In the genomic region with DNA sequence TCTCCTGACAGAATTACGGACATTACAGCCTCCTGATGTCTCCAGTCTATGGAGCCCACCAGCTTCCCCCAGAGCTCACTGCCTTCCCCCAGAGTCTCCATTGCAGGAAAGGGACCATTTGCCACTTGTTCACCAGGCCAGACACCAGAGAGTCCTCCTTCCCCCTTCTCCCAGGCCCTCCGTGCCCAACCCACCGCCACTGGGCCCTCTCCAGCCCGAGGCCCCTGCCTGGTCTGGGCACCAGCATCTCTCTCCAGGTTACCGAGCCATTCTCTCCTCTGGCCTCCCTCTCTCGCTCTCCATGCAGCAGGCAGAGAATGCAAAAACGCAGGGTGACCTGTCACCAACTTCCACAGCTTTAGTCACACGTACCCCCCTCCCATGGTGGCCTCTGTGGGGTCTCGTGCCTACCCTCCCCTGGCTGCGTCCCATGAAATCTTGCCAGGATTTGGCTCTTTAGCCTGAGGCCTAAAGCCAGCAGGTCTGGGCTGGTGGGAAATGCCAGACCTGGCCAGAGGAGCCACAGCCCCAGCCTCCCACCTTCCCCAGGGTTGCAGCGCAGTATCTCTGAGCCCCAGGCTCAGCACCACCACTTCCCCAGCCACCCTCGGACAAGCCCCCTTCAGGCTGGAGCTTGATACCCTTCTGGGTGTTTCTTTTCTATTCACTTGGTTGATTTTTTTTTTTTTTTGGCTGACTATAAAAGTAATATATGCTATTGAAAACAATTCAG, we compare ENCODE assay signal across 11 cellular contexts. TPM values are rescaled to one million over a fixed set of nuclear protein-coding genes. Genes with fewer than 3 reads are reported as not detected.
DNase-seq lines count a peak whose midpoint lies in the region; ATAC-seq, FAIRE-seq and TF ChIP-seq lines count a peak whose summit lies in the region.
"Had no signal": no experiment of that assay in that cellular context is flagged by ENCODE, and none has a peak within 500 bp of the region (broad histone marks: within the 10 kb centered on the region; RNA-seq: fewer than 3 reads in every experiment).

No MANE protein-coding gene starts in this region.

- no peaks in the 10 kb centered on the region for H3K23me2 ChIP-seq in H1 (ENCODE audit: low read depth, low read length)

- no peak overlapping the region for H3K4me3 ChIP-seq in H1 (ENCODE audit: extremely low read depth in 1 of 4, insufficient read depth in 2 of 4, low read depth in 3 of 4, low read length in 4 of 4)
- no peak overlapping the region for H3K4me3 ChIP-seq in transverse colon

- H3K36me3 Mint-ChIP-seq in activated CD4-positive, alpha-beta T cell treated with anti-CD3 and anti-CD28 coated beads, Interleukin-2, amount 10 ng/mL, durations not matched to agents 7 days and 5 days (ENCODE audit: low read depth), result no peaks in the 10 kb centered on the region
- H3K36me3 Mint-ChIP-seq in nephron progenitor cell (ENCODE audit: low read depth), result no peaks in the 10 kb centered on the region

- no peak for DNase-seq in activated CD4-positive, alpha-beta T cell treated with anti-CD3 and anti-CD28 coated beads, Interleukin-2, amount 10 ng/mL, durations not matched to agents 7 days and 5 days
- DNase-seq in activated CD4-positive, alpha-beta T cell treated with anti-CD3 and anti-CD28 coated beads, Interleukin-2, amount 50 U/mL, for 1 hour, result no peak
- DNase-seq in H1 (ENCODE audit: low read depth in 1 of 2, low spot score in 2 of 2), result no peak
- DNase-seq in nephron progenitor cell, result no peak
- DNase-seq in transverse colon, result no peak
- no peak for DNase-seq in activated CD4-positive, alpha-beta T cell treated with anti-CD3 and anti-CD28 coated beads for 48 hours
- DNase-seq in NCI-H2029 treated with DMSO at 0.1 percent for 48 hours (lab: John Stamatoyannopoulos, UW), result no peak

- H3K79me2 ChIP-seq in H1 (ENCODE audit: control insufficient read depth in 1 of 2, insufficient read depth in 2 of 2, low read length in 2 of 2), result no peaks in the 10 kb centered on the region

- peak overlapping the region; percentile 93 for H4K5ac ChIP-seq in H1 (ENCODE audit: insufficient read length, low read depth, low read length)

- no peak for TF ChIP-seq EP300 in H1 (IDR thresholded peaks at IDR 0.05; ENCODE audit: borderline replicate concordance in 1 of 2, low read depth in 2 of 2, low read length in 2 of 2)
- no peak for TF ChIP-seq EP300 in transverse colon (IDR thresholded peaks at IDR 0.05; ENCODE audit: low read depth)

- no peak overlapping the region for H3K4me3 Mint-ChIP-seq in activated CD4-positive, alpha-beta T cell treated with anti-CD3 and anti-CD28 coated beads, Interleukin-2, amount 10 ng/mL, durations not matched to agents 7 days and 5 days
- no peak overlapping the region for H3K4me3 Mint-ChIP-seq in nephron progenitor cell

- intact Hi-C loops in transverse colon (cut with DNase I; ENCODE audit: low total_unique reads), result no loop called here

- H2BK20ac ChIP-seq in H1 (ENCODE audit: low read length), result peak overlapping the region; percentile 97; the same call in 1 of the 2 replicates

- H4K91ac ChIP-seq in H1 (replicated peaks; ENCODE audit: insufficient read length, low read length), result peak overlapping the region; percentile 100

- H3K27ac ChIP-seq in H1 (ENCODE audit: low read depth, low read length) (no peak overlapping the region), transverse colon (peak overlapping the region; percentile 75 to 92 (median 88))

- no peaks in the 10 kb centered on the region for H3K27me3 ChIP-seq in H1 (replicated peaks in 1 of 4; ENCODE audit: control insufficient read depth in 3 of 4, extremely low read depth in 1 of 4, insufficient read depth in 3 of 4, low read length in 3 of 4)
- H3K27me3 ChIP-seq in transverse colon, result no peaks in the 10 kb centered on the region

- no peak for FAIRE-seq in H1 (lab: Jason Lieb, UNC)
- FAIRE-seq: A204.1, GM18507, islet of Langerhans had no signal

- H3K9me3 Mint-ChIP-seq in activated CD4-positive, alpha-beta T cell treated with anti-CD3 and anti-CD28 coated beads, Interleukin-2, amount 10 ng/mL, durations not matched to agents 7 days and 5 days, result no peaks in the 10 kb centered on the region
- no peaks in the 10 kb centered on the region for H3K9me3 Mint-ChIP-seq in nephron progenitor cell

- POLR2A ChIA-PET in activated CD4-positive, alpha-beta T cell treated with anti-CD3 and anti-CD28 coated beads, Interleukin-2, amount 10 ng/mL, durations not matched to agents 7 days and 5 days (lab: Charles Lee), result no interaction called here
- POLR2A ChIA-PET in H1 (lab: Charles Lee; ENCODE audit: partially characterized antibody), result interaction anchor here (0.9 to 30.6 kb wide), 7 partner anchors 9 to 154 kb away, joined by 3 to 1120 read pairs (median 9); a partner anchor contains a TSS

- ATAC-seq in GM21619 (IDR thresholded peaks at IDR 0.05; ENCODE audit: unreplicated experiment), result no peak

- H2BK12ac ChIP-seq in H1 (ENCODE audit: low read depth, low read length), result peak overlapping the region; percentile 98

- TF ChIP-seq POLR2A in H1 (IDR thresholded peaks at IDR 0.05; ENCODE audit: control extremely low read depth in 1 of 2, low read depth in 2 of 2, low read length in 2 of 2) (no peak), transverse colon (IDR thresholded peaks at IDR 0.05) (no peak)

- H4K20me1 ChIP-seq in H1 (replicated peaks in 1 of 2; ENCODE audit: control insufficient read depth in 1 of 2, insufficient read depth in 2 of 2, low read length in 2 of 2), result no peaks in the 10 kb centered on the region

- H2BK5ac ChIP-seq in H1 (ENCODE audit: low read depth, low read length), result peak overlapping the region; percentile 49

- no peak for TF ChIP-seq RAD21 in H1 (IDR thresholded peaks at IDR 0.05 in 1 of 2, conservative IDR thresholded peaks at IDR 0.05 in 1 of 2; ENCODE audit: low read depth in 2 of 2, low read length in 2 of 2)

- in situ Hi-C loops in transverse colon (cut with MboI; ENCODE audit: low pct_ligation_motif_present in 1 of 4, low pct_unique_long_range_greater_than_20kb in 1 of 4, low sequenced_read_pairs in 3 of 4), result no loop called here

- WGBS in H1 (ENCODE audit: extremely low coverage in 1 of 2, insufficient coverage in 1 of 2, insufficient read length in 1 of 2, insufficient replicate concordance in 2 of 2, low coverage in 1 of 2, low lambda C conversion rate in 2 of 2, missing lambda C conversion rate in 1 of 2), 2 experiments, result 87% methylated on average over 11 of the region's 12 CpGs; no CpG with 5 or more reads in 1 of the 2 experiments
- 87 to 88% methylated on average over 7 to 12 of the region's 12 CpGs for WGBS in transverse colon (ENCODE audit: low coverage in 1 of 2), 2 donors

- H3K4me1 ChIP-seq in H1 (replicated peaks in 1 of 4; ENCODE audit: control insufficient read depth in 3 of 4, insufficient read depth in 4 of 4, low read length in 3 of 4) (peaks cover 5 to 30% (median 23%) of the 10 kb centered on the region in 4 experiments), transverse colon (peaks cover 23 to 46% (median 39%) of the 10 kb centered on the region in 4 donors)

- peak overlapping the region; percentile 98 for H3K18ac ChIP-seq in H1 (ENCODE audit: extremely low read depth, low read length)

- no peak overlapping the region for H3K23ac ChIP-seq in H1 (ENCODE audit: insufficient read length)

- peak overlapping the region in 1 of 4 experiments; percentile 25; a peak in 1 of 7 replicates for H3K9ac ChIP-seq in H1 (replicated peaks in 1 of 4; ENCODE audit: extremely low read depth in 1 of 4, low read depth in 3 of 4, low read length in 3 of 4)

- H3K4ac ChIP-seq in H1 (replicated peaks; ENCODE audit: insufficient read length, low read depth, low read length), result peak overlapping the region; percentile 99

- no peak overlapping the region for H3K4me2 ChIP-seq in H1 (ENCODE audit: insufficient read depth in 1 of 2, low read depth in 2 of 2, low read length in 2 of 2)

- H3K36me3 ChIP-seq in H1 (ENCODE audit: control insufficient read depth in 2 of 4, insufficient read depth in 4 of 4, low read length in 3 of 4) (no peaks in the 10 kb centered on the region), transverse colon (no peaks in the 10 kb centered on the region)

- H3K4me1 Mint-ChIP-seq in activated CD4-positive, alpha-beta T cell treated with anti-CD3 and anti-CD28 coated beads, Interleukin-2, amount 10 ng/mL, durations not matched to agents 7 days and 5 days, result no peaks in the 10 kb centered on the region
- peaks cover 57% of the 10 kb centered on the region for H3K4me1 Mint-ChIP-seq in nephron progenitor cell

- no peak for TF ChIP-seq CTCF in H1 (IDR thresholded peaks at IDR 0.05; ENCODE audit: control extremely low read depth in 1 of 3, insufficient read depth in 1 of 3, low read depth in 1 of 3, low read length in 3 of 3)
- TF ChIP-seq CTCF in nephron progenitor cell (IDR thresholded peaks at IDR 0.05), result no peak
- TF ChIP-seq CTCF in transverse colon (IDR thresholded peaks at IDR 0.05), result no peak

- H2BK15ac ChIP-seq in H1 (ENCODE audit: low read length), result peak overlapping the region; percentile 81

- peak overlapping the region; percentile 61 for H2BK120ac ChIP-seq in H1 (replicated peaks; ENCODE audit: low read depth, low read length)

- H3K9me3 ChIP-seq in H1 (ENCODE audit: insufficient read depth in 2 of 2, low read depth in 1 of 2, low read length in 1 of 2) (no peaks in the 10 kb centered on the region), transverse colon (no peaks in the 10 kb centered on the region)

- H3K27me3 Mint-ChIP-seq in activated CD4-positive, alpha-beta T cell treated with anti-CD3 and anti-CD28 coated beads, Interleukin-2, amount 10 ng/mL, durations not matched to agents 7 days and 5 days, result peaks cover 2% of the 10 kb centered on the region
- peaks cover 3% of the 10 kb centered on the region for H3K27me3 Mint-ChIP-seq in nephron progenitor cell (ENCODE audit: low read depth, poor library complexity)

- H3K27ac Mint-ChIP-seq in activated CD4-positive, alpha-beta T cell treated with anti-CD3 and anti-CD28 coated beads, Interleukin-2, amount 10 ng/mL, durations not matched to agents 7 days and 5 days, result peak overlapping the region; percentile 57
- H3K27ac Mint-ChIP-seq in nephron progenitor cell, result peak overlapping the region; percentile 9

- CTCF ChIA-PET in activated CD4-positive, alpha-beta T cell treated with anti-CD3 and anti-CD28 coated beads, Interleukin-2, amount 10 ng/mL, durations not matched to agents 7 days and 5 days (lab: Charles Lee), result interaction anchor here (0.6 to 2.2 kb wide), 3 partner anchors 22 to 1840 kb away, joined by 3 to 11 read pairs (median 3); no protein-coding TSS in a partner anchor
- CTCF ChIA-PET in H1 (lab: Charles Lee; ENCODE audit: partially characterized antibody), result interaction anchor here (0.6 to 16.9 kb wide), 10 partner anchors 9 to 624 kb away, joined by 3 to 344 read pairs (median 4); no protein-coding TSS in a partner anchor

- H3K14ac ChIP-seq in H1 (ENCODE audit: insufficient read length), result no peak overlapping the region

- H4K8ac ChIP-seq in H1 (ENCODE audit: extremely low read depth, insufficient read depth, low read length), result peak overlapping the region; percentile 96

- no peak overlapping the region for H3K56ac ChIP-seq in H1 (replicated peaks; ENCODE audit: insufficient read length, low read depth, low read length)

- H2AK5ac ChIP-seq in H1 (ENCODE audit: low read depth, low read length), result peak overlapping the region; percentile 95

- H3K79me1 ChIP-seq in H1 (ENCODE audit: low read depth, low read length), result no peaks in the 10 kb centered on the region

- H2AFZ ChIP-seq in H1 (ENCODE audit: low read length), result no peak overlapping the region

RNA-seq across cellular contexts. Expression of a gene that starts 6.8 kb away (rescaled TPM):
- total RNA-seq in activated CD4-positive, alpha-beta T cell treated with anti-CD3 and anti-CD28 coated beads, Interleukin-2, amount 10 ng/mL, durations not matched to agents 7 days and 5 days, result 10 to 100 TPM; 11.3 to 11.9 TPM
- total RNA-seq in H1 (2021; fragmentation: NEBNext Ultra II Directional; extraction: Animal tissue kit (Norgen Biotek cat#: 25700)), result 420 and 424 TPM in 2 replicates
- polyA plus RNA-seq in H1 (2011; rRNA removed), result 621 and 869 TPM in 2 replicates
- 482 TPM for polyA plus RNA-seq in H1 (2011; cell fraction: cytosol; rRNA removed)
- polyA plus RNA-seq in H1 (2011; cell fraction: nucleus; rRNA removed), result 605 TPM
- 280 to 399 TPM (median 368 TPM) in 4 replicates for polyA plus RNA-seq in H1 (2012, experiment 1 of 2)
- polyA plus RNA-seq in H1 (2012, experiment 2 of 2), result 351 TPM
- 739 TPM for polyA plus RNA-seq in H1 (2013, experiment 1 of 2)
- polyA plus RNA-seq in H1 (2013, experiment 2 of 2), result 760 TPM
- 124 and 163 TPM in 2 replicates for polyA minus RNA-seq in H1 (2011; rRNA and poly(A)+ RNA removed)
- polyA minus RNA-seq in H1 (2011; cell fraction: cytosol; rRNA and poly(A)+ RNA removed), result 266 TPM
- 239 TPM for polyA minus RNA-seq in H1 (2011; cell fraction: nucleus; rRNA and poly(A)+ RNA removed)
- total RNA-seq in transverse colon, result 100 to 1,000 TPM in 1 of 4 donors, 10 to 100 TPM in 3; 34.8 to 169 (median 76.0) TPM

RNA-seq across cellular contexts. Expression of a gene that starts 29.5 kb away (rescaled TPM):
- 10 to 100 TPM; 55.8 to 62.3 TPM for total RNA-seq in activated CD4-positive, alpha-beta T cell treated with anti-CD3 and anti-CD28 coated beads, Interleukin-2, amount 10 ng/mL, durations not matched to agents 7 days and 5 days
- total RNA-seq in H1 (2021; fragmentation: NEBNext Ultra II Directional; extraction: Animal tissue kit (Norgen Biotek cat#: 25700)), result 8.1 and 8.6 TPM in 2 replicates
- 7.8 and 10.2 TPM in 2 replicates for polyA plus RNA-seq in H1 (2011; rRNA removed)
- polyA plus RNA-seq in H1 (2011; cell fraction: cytosol; rRNA removed), result 6.4 TPM
- 27.2 TPM for polyA plus RNA-seq in H1 (2011; cell fraction: nucleus; rRNA removed)
- polyA plus RNA-seq in H1 (2012, experiment 1 of 2), result 4.8 to 10.4 TPM (median 8.0 TPM) in 4 replicates
- 6.2 TPM for polyA plus RNA-seq in H1 (2012, experiment 2 of 2)
- 10.7 TPM for polyA plus RNA-seq in H1 (2013, experiment 1 of 2)
- 10.8 TPM for polyA plus RNA-seq in H1 (2013, experiment 2 of 2)
- 6.0 and 7.1 TPM in 2 replicates for polyA minus RNA-seq in H1 (2011; rRNA and poly(A)+ RNA removed)
- 3.8 TPM for polyA minus RNA-seq in H1 (2011; cell fraction: cytosol; rRNA and poly(A)+ RNA removed)
- polyA minus RNA-seq in H1 (2011; cell fraction: nucleus; rRNA and poly(A)+ RNA removed), result 8.1 TPM
- total RNA-seq in transverse colon, result 10 to 100 TPM in 1 of 4 donors, 1 to 10 TPM in 2, not detected in 1; 3.7 to 10.1 (median 7.1) TPM
